ENCODE assay signal across 8 cellular contexts in genomic region chr17:17835415-17836249, GRCh38. TPM values are rescaled to one million over a fixed set of nuclear protein-coding genes. Genes with fewer than 3 reads are reported as not detected.
DNase-seq lines count a peak whose midpoint lies in the region; ATAC-seq and TF ChIP-seq lines count a peak whose summit lies in the region.

No MANE protein-coding gene starts in this region.

- H3K4me1 ChIP-seq in testis, result peaks cover 62% of the 10 kb centered on the region

- H3K27ac Mint-ChIP-seq in activated CD4-positive, alpha-beta T cell treated with anti-CD3 and anti-CD28 coated beads, Interleukin-2, amount 10 ng/mL, durations not matched to agents 7 days and 5 days, result peak overlapping the region; percentile 89

- CTCF ChIA-PET in activated CD4-positive, alpha-beta T cell treated with anti-CD3 and anti-CD28 coated beads, Interleukin-2, amount 10 ng/mL, durations not matched to agents 7 days and 5 days (lab: Charles Lee), result interaction anchor here (0.6 to 4.3 kb wide), 8 partner anchors 9 to 154 kb away, joined by 3 to 32 read pairs (median 4); no protein-coding TSS in a partner anchor

- TF ChIP-seq POLR2A in testis (IDR thresholded peaks at IDR 0.05), result no peak

- no peak for TF ChIP-seq CTCF in kidney epithelial cell (IDR thresholded peaks at IDR 0.05; ENCODE audit: insufficient read depth, low read length, poor library complexity, severe bottlenecking)
- no peak for TF ChIP-seq CTCF in testis (IDR thresholded peaks at IDR 0.05)

- no peak for DNase-seq in activated CD4-positive, alpha-beta T cell treated with anti-CD3 and anti-CD28 coated beads, Interleukin-2, amount 10 ng/mL, durations not matched to agents 7 days and 5 days
- no peak for DNase-seq in activated CD4-positive, alpha-beta T cell treated with anti-CD3 and anti-CD28 coated beads, Interleukin-2, amount 50 U/mL, for 48 hours
- DNase-seq in kidney epithelial cell (ENCODE audit: low read depth) (no peak), testis (no peak), GF-D8 (lab: John Stamatoyannopoulos, UW) (no peak)

- POLR2A ChIA-PET in activated CD4-positive, alpha-beta T cell treated with anti-CD3 and anti-CD28 coated beads, Interleukin-2, amount 10 ng/mL, durations not matched to agents 7 days and 5 days (lab: Charles Lee), result interaction anchor here (0.6 to 1.3 kb wide), 5 partner anchors 8 to 20 kb away, joined by 3 to 7 read pairs (median 3); no protein-coding TSS in a partner anchor

- intact Hi-C loops in testis (cut with DNase I; ENCODE audit: low total_unique reads), result no loop called here

- peak overlapping the region; percentile 92 for H3K4me3 ChIP-seq in kidney epithelial cell (ENCODE audit: low read depth, low read length)
- peak overlapping the region; percentile 87 to 96 for H3K4me3 ChIP-seq in testis

- no peaks in the 10 kb centered on the region for H3K27me3 Mint-ChIP-seq in activated CD4-positive, alpha-beta T cell treated with anti-CD3 and anti-CD28 coated beads, Interleukin-2, amount 10 ng/mL, durations not matched to agents 7 days and 5 days

- H3K36me3 ChIP-seq in kidney epithelial cell (ENCODE audit: control insufficient read depth, insufficient read depth, low read length) (no peaks in the 10 kb centered on the region), testis (ENCODE audit: low read depth, missing control alignments) (no peaks in the 10 kb centered on the region)

- H3K27ac ChIP-seq in angular gyrus (ENCODE audit: low read depth, low read length), result peak overlapping the region; percentile 85
- peak overlapping the region; percentile 95 to 98 for H3K27ac ChIP-seq in testis

- WGBS in testis, 2 donors, result 18 to 25% methylated on average over 13 to 24 of the region's 25 CpGs

- H3K4me1 Mint-ChIP-seq in activated CD4-positive, alpha-beta T cell treated with anti-CD3 and anti-CD28 coated beads, Interleukin-2, amount 10 ng/mL, durations not matched to agents 7 days and 5 days, result peaks cover 73% of the 10 kb centered on the region

- H3K36me3 Mint-ChIP-seq in activated CD4-positive, alpha-beta T cell treated with anti-CD3 and anti-CD28 coated beads, Interleukin-2, amount 10 ng/mL, durations not matched to agents 7 days and 5 days (ENCODE audit: low read depth), result peaks cover 29% of the 10 kb centered on the region

- no peak for ATAC-seq in HG02763 (IDR thresholded peaks at IDR 0.05; ENCODE audit: unreplicated experiment)
- ATAC-seq in GM18868 (IDR thresholded peaks at IDR 0.05; ENCODE audit: unreplicated experiment), result no peak

- peak overlapping the region; percentile 87 for H3K4me3 Mint-ChIP-seq in activated CD4-positive, alpha-beta T cell treated with anti-CD3 and anti-CD28 coated beads, Interleukin-2, amount 10 ng/mL, durations not matched to agents 7 days and 5 days

- no peaks in the 10 kb centered on the region for H3K9me3 ChIP-seq in testis

- H3K27me3 ChIP-seq in kidney epithelial cell (ENCODE audit: control insufficient read depth, insufficient read depth, low read length), result no peaks in the 10 kb centered on the region
- no peaks in the 10 kb centered on the region for H3K27me3 ChIP-seq in testis

- no peaks in the 10 kb centered on the region for H3K9me3 Mint-ChIP-seq in activated CD4-positive, alpha-beta T cell treated with anti-CD3 and anti-CD28 coated beads, Interleukin-2, amount 10 ng/mL, durations not matched to agents 7 days and 5 days

RNA-seq across cellular contexts. Expression of gene SREBF1, which starts 1.2 kb away (rescaled TPM):
- total RNA-seq in activated CD4-positive, alpha-beta T cell treated with anti-CD3 and anti-CD28 coated beads, Interleukin-2, amount 10 ng/mL, durations not matched to agents 7 days and 5 days, result 100 to 1,000 TPM; 175 to 176 TPM
- total RNA-seq in kidney epithelial cell (83.0 and 88.2 TPM in 2 replicates), testis (100 to 1,000 TPM; 239 to 256 TPM)
- 142 TPM for polyA plus RNA-seq in testis (ENCODE audit: insufficient read depth, low read depth, low replicate concordance)
